ENCODE assay signal across 10 cellular contexts in genomic region chr14:94355191-94355794, GRCh38. TPM values are rescaled to one million over a fixed set of nuclear protein-coding genes. Genes with fewer than 3 reads are reported as not detected.
A peak's percentile ranks its signal among the peaks of the same experiment; 100 is the strongest.
DNase-seq lines count a peak whose midpoint lies in the region; ATAC-seq lines count a peak whose summit lies in the region.
"Had no signal": no experiment of that assay in that cellular context is flagged by ENCODE, and none has a peak within 500 bp of the region (broad histone marks: within the 10 kb centered on the region; RNA-seq: fewer than 3 reads in every experiment).

No MANE protein-coding gene starts in this region.

- no peaks in the 10 kb centered on the region for H3K27me3 ChIP-seq in skeletal muscle satellite cell (ENCODE audit: control insufficient read depth, insufficient read depth, low read length)

- intact Hi-C loops in left ventricle myocardium superior (cut with micrococcal nuclease) = no loop called here

- in situ Hi-C loops in SK-MEL-5 (cut with HindIII; ENCODE audit: low pct_unique_long_range_greater_than_20kb, low sequenced_read_pairs) = no loop called here

- H3K9ac ChIP-seq in skeletal muscle satellite cell (ENCODE audit: low read depth, low read length) = no peak overlapping the region

- H3K9me3 ChIP-seq in skeletal muscle satellite cell (replicated peaks; ENCODE audit: low read length) = no peaks in the 10 kb centered on the region

- H3K4me2 ChIP-seq in skeletal muscle satellite cell (ENCODE audit: low read length) = peak overlapping the region; percentile 33

- peaks cover 5% of the 10 kb centered on the region for H3K4me1 ChIP-seq in skeletal muscle satellite cell (ENCODE audit: control insufficient read depth, insufficient read depth, low read length)

- H3K36me3 ChIP-seq in skeletal muscle satellite cell (ENCODE audit: insufficient read depth, low read length) = no peaks in the 10 kb centered on the region

- DNase-seq in activated CD4-positive, alpha-beta T cell treated with anti-CD3 and anti-CD28 coated beads for 48 hours = peak; percentile 27
- DNase-seq in activated CD4-positive, alpha-beta T cell treated with anti-CD3 and anti-CD28 coated beads for 1 hour = no peak
- peak; percentile 70 for DNase-seq in SK-MEL-5 (ENCODE audit: low read depth, low spot score)
- peak; percentile 51 for DNase-seq in left ventricle myocardium superior
- DNase-seq in cerebellar cortex (ENCODE audit: low spot score) = no peak
- DNase-seq in NCI-H128 (lab: John Stamatoyannopoulos, UW; ENCODE audit: unreplicated experiment) = no peak

- no peak for ATAC-seq in left ventricle myocardium superior
- no peak for ATAC-seq in GM19467 (IDR thresholded peaks at IDR 0.05; ENCODE audit: unreplicated experiment)

- no peak overlapping the region for H3K4me3 ChIP-seq in skeletal muscle satellite cell (ENCODE audit: low read length)

RNA-seq across cellular contexts. Expression of gene SERPINA2, which starts 11.2 kb away (rescaled TPM):
- total RNA-seq in SK-MEL-5 (2014; rRNA removed; shearing (Covaris generic)) = not detected in 2 replicates
- polyA plus RNA-seq in SK-MEL-5 (2015; cell fraction: cytosol; rRNA removed) = not detected in 2 replicates
- not detected in 2 replicates for polyA plus RNA-seq in SK-MEL-5 (2015; cell fraction: nucleus; rRNA removed)
- total RNA-seq in left ventricle myocardium superior = not detected
- 0.44 TPM in 1 of 2 replicates, not detected in the other for total RNA-seq in skeletal muscle satellite cell (2012; rRNA removed)
- total RNA-seq: CD4-positive, alpha-beta T cell; T-helper 1 cell treated with Interleukin-12 subunit alpha and Interleukin-12 subunit beta and Interleukin-4 antibody, amounts not matched to agents 30 ng/mL and 1 ng/mL, for 36 hours had no signal

RNA-seq across cellular contexts. Expression of gene SERPINA6, which starts 32.2 kb away (rescaled TPM):
- not detected in 2 replicates for total RNA-seq in SK-MEL-5 (2014; rRNA removed; shearing (Covaris generic))
- polyA plus RNA-seq in SK-MEL-5 (2015; cell fraction: cytosol; rRNA removed) = 0.12 TPM in 1 of 2 replicates, not detected in the other
- polyA plus RNA-seq in SK-MEL-5 (2015; cell fraction: nucleus; rRNA removed) = not detected in 2 replicates
- total RNA-seq in left ventricle myocardium superior = not detected
- total RNA-seq in skeletal muscle satellite cell (2012; rRNA removed) = 0.22 TPM in 1 of 2 replicates, not detected in the other
- total RNA-seq: CD4-positive, alpha-beta T cell; T-helper 1 cell treated with Interleukin-12 subunit alpha and Interleukin-12 subunit beta and Interleukin-4 antibody, amounts not matched to agents 30 ng/mL and 1 ng/mL, for 36 hours had no signal

RNA-seq across cellular contexts. Expression of gene SERPINA1, which starts 33.1 kb away (rescaled TPM):
- 0.92 and 1.7 TPM in 2 replicates for total RNA-seq in SK-MEL-5 (2014; rRNA removed; shearing (Covaris generic))
- polyA plus RNA-seq in SK-MEL-5 (2015; cell fraction: cytosol; rRNA removed) = 1.2 and 1.4 TPM in 2 replicates
- 0.18 and 2.5 TPM in 2 replicates for polyA plus RNA-seq in SK-MEL-5 (2015; cell fraction: nucleus; rRNA removed)
- total RNA-seq in left ventricle myocardium superior = 7.7 TPM
- under 0.01 and 0.44 TPM in 2 replicates for total RNA-seq in skeletal muscle satellite cell (2012; rRNA removed)

Comparison
In these comparisons a context has a peak if more than half of its experiments do, and no peak if none do; other contexts are left out.
1. DNase-seq: peak in activated CD4-positive, alpha-beta T cell treated with anti-CD3 and anti-CD28 coated beads for 48 hours (single experiment), SK-MEL-5 (single experiment) and left ventricle myocardium superior (single experiment); none in activated CD4-positive, alpha-beta T cell treated with anti-CD3 and anti-CD28 coated beads for 1 hour (single experiment), cerebellar cortex (single experiment) and NCI-H128 (single experiment).